Comparison of ENCODE assay signal across 19 cellular contexts in genomic region chr3:69370945-69371301, GRCh38. TPM values are rescaled to one million over a fixed set of nuclear protein-coding genes. Genes with fewer than 3 reads are reported as not detected.
DNase-seq lines count a peak whose midpoint lies in the region; ATAC-seq, FAIRE-seq and TF ChIP-seq lines count a peak whose summit lies in the region.
"Had no signal": no experiment of that assay in that cellular context is flagged by ENCODE, and none has a peak within 500 bp of the region (broad histone marks: within the 10 kb centered on the region; RNA-seq: fewer than 3 reads in every experiment).

No MANE protein-coding gene starts in this region.

- ATAC-seq in thoracic aorta (ENCODE audit: insufficient number of reproducible peaks, low FRiP score, low read depth) (peak; percentile 48), HG03095 (IDR thresholded peaks at IDR 0.05; ENCODE audit: unreplicated experiment) (no peak)
- no peak for ATAC-seq in CD4-positive, alpha-beta T cell (ENCODE audit: poor library complexity)

- H3K36me3 ChIP-seq in keratinocyte (ENCODE audit: control insufficient read depth in 2 of 2, extremely low read depth in 1 of 2, insufficient read depth in 2 of 2, low read length in 2 of 2) (no peaks in the 10 kb centered on the region), thoracic aorta (no peaks in the 10 kb centered on the region)
- H3K36me3 ChIP-seq: cardiac muscle cell, ovary had no signal

- TF ChIP-seq CTCF in chondrocyte (IDR thresholded peaks at IDR 0.05) = no peak
- no peak for TF ChIP-seq CTCF in keratinocyte (optimal IDR thresholded peaks at IDR 0.05 in 1 of 3, IDR thresholded peaks at IDR 0.05 in 1 of 3, conservative IDR thresholded peaks at IDR 0.05 in 1 of 3; ENCODE audit: extremely low read depth in 1 of 3, insufficient read depth in 2 of 3, low read length in 3 of 3)
- TF ChIP-seq CTCF in thoracic aorta (IDR thresholded peaks at IDR 0.05) = no peak
- no peak for TF ChIP-seq CTCF in CD4-positive, alpha-beta T cell (IDR thresholded peaks at IDR 0.05)

- CTCF ChIA-PET in CD4-positive, alpha-beta T cell (lab: Charles Lee) = no interaction called here

- H3K79me2 ChIP-seq in keratinocyte (ENCODE audit: control insufficient read depth, insufficient read depth, low read length) = peaks cover 23% of the 10 kb centered on the region

- peak overlapping the region in 1 of 3 experiments; percentile 50 for H3K4me3 ChIP-seq in keratinocyte (ENCODE audit: control insufficient read depth in 2 of 3, extremely low read depth in 1 of 3, insufficient read depth in 2 of 3, low read depth in 1 of 3, low read length in 3 of 3)
- H3K4me3 ChIP-seq in thoracic aorta = no peak overlapping the region
- H3K4me3 ChIP-seq: cardiac muscle cell, ovary had no signal

- H4K20me1 ChIP-seq in keratinocyte (ENCODE audit: control insufficient read depth, extremely low read depth, insufficient read depth, low read length) = no peaks in the 10 kb centered on the region

- H3K27me3 Mint-ChIP-seq in chondrocyte (ENCODE audit: low read depth) = no peaks in the 10 kb centered on the region
- H3K27me3 Mint-ChIP-seq in CD4-positive, alpha-beta T cell = no peaks in the 10 kb centered on the region
- H3K27me3 Mint-ChIP-seq: CD4-positive, alpha-beta memory T cell had no signal

- H3K4me1 ChIP-seq in keratinocyte (ENCODE audit: control insufficient read depth, extremely low read depth, insufficient read depth, low read length) = peaks cover 39% of the 10 kb centered on the region
- peaks cover 27 to 44% of the 10 kb centered on the region in 2 donors for H3K4me1 ChIP-seq in thoracic aorta (ENCODE audit: control insufficient read depth in 1 of 2, low read depth in 2 of 2)

- FAIRE-seq in keratinocyte (lab: Jason Lieb, UNC) = peak; percentile 86
- FAIRE-seq in GM19239 (lab: Jason Lieb, UNC) = no peak
- FAIRE-seq: G401.6 had no signal

- no peak overlapping the region for H3K4me3 Mint-ChIP-seq in chondrocyte (ENCODE audit: unreplicated experiment)
- H3K4me3 Mint-ChIP-seq in CD4-positive, alpha-beta T cell = no peak overlapping the region

- H3K27ac ChIP-seq in keratinocyte (ENCODE audit: control insufficient read depth, insufficient read depth, low read length) = peak overlapping the region; percentile 83
- peak overlapping the region; percentile 58 to 84 for H3K27ac ChIP-seq in thoracic aorta
- H3K27ac ChIP-seq in CD4-positive, alpha-beta T cell (ENCODE audit: low read depth, low read length) = no peak overlapping the region
- H3K27ac ChIP-seq: cardiac muscle cell, ovary had no signal

- H3K9me1 ChIP-seq in keratinocyte (ENCODE audit: control insufficient read depth, extremely low read depth, insufficient read depth, low read length) = no peaks in the 10 kb centered on the region

- H3K27ac Mint-ChIP-seq in chondrocyte (ENCODE audit: unreplicated experiment) = peak overlapping the region; percentile 89
- no peak overlapping the region for H3K27ac Mint-ChIP-seq in CD4-positive, alpha-beta T cell

- H2AFZ ChIP-seq in keratinocyte (ENCODE audit: control insufficient read depth, low read length) = no peak overlapping the region

- dilution Hi-C loops in keratinocyte (cut with MboI; ENCODE audit: extremely low pct_ligation_motif_present, low sequenced_read_pairs) = no loop called here

- DNase-seq in HT1080 (ENCODE audit: low read depth) (peak; percentile 78), chondrocyte (ENCODE audit: low spot score) (no peak), keratinocyte (ENCODE audit: low read depth, low spot score) (peak; percentile 89), thoracic aorta (ENCODE audit: low spot score) (no peak), NCI-H526 treated with DMSO at 0.1 percent for 48 hours (lab: John Stamatoyannopoulos, UW) (no peak), GM19239 (ENCODE audit: insufficient read length, low spot score) (no peak)
- no peak for DNase-seq in CD4-positive, alpha-beta T cell
- DNase-seq: activated effector memory CD4-positive, alpha-beta T cell treated with anti-CD3 and anti-CD28 coated beads, Interleukin-2, amount 50 U/mL, for 16 hours; CD4-positive, alpha-beta memory T cell; HCEC 1CT; Karpas-422; mesenchymal stem cell; NCI-H187 treated with DMSO at 0.1 percent for 48 hours; NCI-H774; T1000 had no signal

- H3K9me3 ChIP-seq in keratinocyte (ENCODE audit: control insufficient read depth, low read depth, low read length) (no peaks in the 10 kb centered on the region), thoracic aorta (no peaks in the 10 kb centered on the region)
- no peaks in the 10 kb centered on the region for H3K9me3 ChIP-seq in CD4-positive, alpha-beta T cell (ENCODE audit: control insufficient read depth, low read length)
- H3K9me3 ChIP-seq: ovary had no signal

- H3K27me3 ChIP-seq in keratinocyte (ENCODE audit: control insufficient read depth, extremely low read depth, insufficient read depth, low read length) (no peaks in the 10 kb centered on the region), thoracic aorta (replicated peaks; ENCODE audit: insufficient read depth) (no peaks in the 10 kb centered on the region)
- H3K27me3 ChIP-seq in CD4-positive, alpha-beta T cell (ENCODE audit: control insufficient read depth, insufficient read depth, low read length) = no peaks in the 10 kb centered on the region
- H3K27me3 ChIP-seq: cardiac muscle cell, ovary had no signal

- intact Hi-C loops in CD4-positive, alpha-beta T cell (cut with DNase I, micrococcal nuclease) = no loop called here

- POLR2A ChIA-PET in CD4-positive, alpha-beta T cell (lab: Charles Lee) = no interaction called here

- H3K4me2 ChIP-seq in keratinocyte (ENCODE audit: control insufficient read depth, extremely low read depth, insufficient read depth, low read depth, low read length) = peak overlapping the region; percentile 76

- H3K9me3 Mint-ChIP-seq in chondrocyte (ENCODE audit: low read depth) = no peaks in the 10 kb centered on the region
- no peaks in the 10 kb centered on the region for H3K9me3 Mint-ChIP-seq in CD4-positive, alpha-beta T cell
- H3K9me3 Mint-ChIP-seq: CD4-positive, alpha-beta memory T cell had no signal

- H3K9ac ChIP-seq in keratinocyte (ENCODE audit: control insufficient read depth, extremely low read depth, insufficient read depth, low read length) = peak overlapping the region; percentile 49

- peaks cover 59% of the 10 kb centered on the region for H3K4me1 Mint-ChIP-seq in chondrocyte (ENCODE audit: low read depth)
- H3K4me1 Mint-ChIP-seq in CD4-positive, alpha-beta T cell (ENCODE audit: low read depth) = peaks cover 46% of the 10 kb centered on the region

- no peaks in the 10 kb centered on the region for H3K36me3 Mint-ChIP-seq in chondrocyte (ENCODE audit: low read depth)
- H3K36me3 Mint-ChIP-seq in CD4-positive, alpha-beta T cell (ENCODE audit: low read depth) = no peaks in the 10 kb centered on the region
- H3K36me3 Mint-ChIP-seq: CD4-positive, alpha-beta memory T cell had no signal

RNA-seq across cellular contexts. Expression of gene FRMD4B, which starts 15.0 kb away (rescaled TPM):
- total RNA-seq in HT1080 (2014; rRNA removed; shearing (Covaris generic)) = 12.9 and 19.1 TPM in 2 replicates
- polyA plus RNA-seq in HT1080 (2015; cell fraction: cytosol; rRNA removed) = 1.0 and 3.0 TPM in 2 replicates
- polyA plus RNA-seq in HT1080 (2015; cell fraction: nucleus; rRNA removed) = 1.9 and 2.5 TPM in 2 replicates
- 3.7 to 10.6 TPM (median 4.1 TPM) in 3 replicates for total RNA-seq in chondrocyte
- polyA plus RNA-seq in keratinocyte = 34.7 to 48.3 TPM (median 48.0 TPM) in 3 replicates
- polyA plus RNA-seq in keratinocyte (2011; ENCODE audit: low read depth) = 27.1 TPM
- 24.3 and 38.0 TPM in 2 replicates for polyA plus RNA-seq in keratinocyte (2011; cell fraction: cytosol; rRNA removed)
- polyA plus RNA-seq in keratinocyte (2011; cell fraction: nucleus; rRNA removed) = 57.8 and 61.8 TPM in 2 replicates
- polyA plus RNA-seq in keratinocyte (2012; ENCODE audit: low replicate concordance) = 34.0 and 37.6 TPM in 2 replicates
- polyA minus RNA-seq in keratinocyte = 49.1 to 82.5 TPM (median 65.5 TPM) in 3 replicates
- 30.9 TPM for polyA minus RNA-seq in keratinocyte (2011; cell fraction: cytosol; rRNA and poly(A)+ RNA removed)
- polyA minus RNA-seq in keratinocyte (2011; cell fraction: nucleus; rRNA and poly(A)+ RNA removed) = 75.4 and 151 TPM in 2 replicates
- total RNA-seq in thoracic aorta = 10 to 100 TPM; 57.5 to 86.1 TPM
- 1 to 10 TPM; 5.5 to 7.7 TPM for total RNA-seq in CD4-positive, alpha-beta T cell

Comparison
In these comparisons a context has a peak if more than half of its experiments do, and no peak if none do; other contexts are left out.
1. DNase-seq: peak in HT1080 (single experiment) and keratinocyte (single experiment); none in chondrocyte (single experiment), thoracic aorta (single experiment), NCI-H526 treated with DMSO at 0.1 percent for 48 hours (single experiment), GM19239 (single experiment) and CD4-positive, alpha-beta T cell (0 of 10).